7 cellular contexts compared by ENCODE assay signal in the genomic region with DNA sequence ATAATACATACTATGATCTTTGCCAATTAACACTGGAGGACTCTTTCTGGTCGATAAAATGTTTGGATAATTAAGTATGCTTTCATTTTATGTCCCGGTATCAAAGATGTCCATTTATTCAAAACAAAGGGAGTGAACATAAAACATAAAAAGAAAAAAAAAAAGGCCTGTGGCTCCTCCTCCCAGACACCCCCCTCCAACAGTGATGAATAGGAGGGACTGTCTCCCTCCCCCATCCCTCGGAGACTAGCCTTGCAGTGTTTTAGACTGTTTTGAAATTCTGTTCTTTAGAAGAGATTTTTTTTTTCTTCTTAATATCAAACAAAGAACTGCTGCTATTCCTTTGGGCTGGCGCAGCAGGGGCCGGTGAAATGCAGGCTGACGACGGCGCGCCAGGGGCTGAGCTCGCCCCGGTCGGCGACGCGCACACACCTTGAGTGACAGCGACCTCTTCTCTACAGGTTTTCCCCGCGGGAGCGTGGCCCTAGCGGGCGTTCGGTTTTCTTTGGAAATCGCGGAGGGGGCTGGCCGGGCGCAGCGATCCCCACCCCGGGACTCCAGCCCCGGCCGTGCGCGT. TPM values are rescaled to one million over a fixed set of nuclear protein-coding genes. Genes with fewer than 3 reads are reported as not detected.
DNase-seq lines count a peak whose midpoint lies in the region; ATAC-seq and TF ChIP-seq lines count a peak whose summit lies in the region.

A gene with protein sequence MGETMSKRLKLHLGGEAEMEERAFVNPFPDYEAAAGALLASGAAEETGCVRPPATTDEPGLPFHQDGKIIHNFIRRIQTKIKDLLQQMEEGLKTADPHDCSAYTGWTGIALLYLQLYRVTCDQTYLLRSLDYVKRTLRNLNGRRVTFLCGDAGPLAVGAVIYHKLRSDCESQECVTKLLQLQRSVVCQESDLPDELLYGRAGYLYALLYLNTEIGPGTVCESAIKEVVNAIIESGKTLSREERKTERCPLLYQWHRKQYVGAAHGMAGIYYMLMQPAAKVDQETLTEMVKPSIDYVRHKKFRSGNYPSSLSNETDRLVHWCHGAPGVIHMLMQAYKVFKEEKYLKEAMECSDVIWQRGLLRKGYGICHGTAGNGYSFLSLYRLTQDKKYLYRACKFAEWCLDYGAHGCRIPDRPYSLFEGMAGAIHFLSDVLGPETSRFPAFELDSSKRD (plus strand): TSS at position 235 of the 577 bp plus-strand sequence. CDS start 689 bp downstream, outside the sequence.

- H3K27me3 ChIP-seq in HAP-1 (ENCODE audit: low read depth) (no peaks in the 10 kb centered on the region), Loucy (ENCODE audit: insufficient read depth, low read length, poor library complexity, severe bottlenecking) (no peaks in the 10 kb centered on the region)
- no peaks in the 10 kb centered on the region for H3K27me3 ChIP-seq in effector memory CD4-positive, alpha-beta T cell (replicated peaks; ENCODE audit: control insufficient read depth, insufficient read depth, low read length, poor library complexity, severe bottlenecking)

- peak; percentile 21 to 70 for DNase-seq in HAP-1 (ENCODE audit: low spot score in 2 of 2)
- DNase-seq in T-helper 2 cell treated with Interferon-gamma antibody and Interleukin-4, amounts not matched to agents 5 μg/mL and 100 μg/mL, for 36 hours (ENCODE audit: low spot score): no peak
- DNase-seq in effector memory CD4-positive, alpha-beta T cell: peak in 1 of 3 donors; percentile 41
- peak in 1 of 2 experiments; percentile 27 for DNase-seq in mesothelial cell of epicardium (ENCODE audit: low spot score in 2 of 2, unreplicated experiment in 2 of 2)
- DNase-seq in stimulated activated naive CD8-positive, alpha-beta T cell treated with anti-CD3 and anti-CD28 coated beads, Interleukin-15, amount 100 ng/mL, for 72 hours: no peak

- no peaks in the 10 kb centered on the region for H3K9me3 Mint-ChIP-seq in T-helper 2 cell treated with Interferon-gamma antibody and Interleukin-4, amounts not matched to agents 5 μg/mL and 100 μg/mL, for 36 hours
- no peaks in the 10 kb centered on the region for H3K9me3 Mint-ChIP-seq in mesothelial cell of epicardium
- H3K9me3 Mint-ChIP-seq in stimulated activated naive CD8-positive, alpha-beta T cell treated with anti-CD3 and anti-CD28 coated beads, Interleukin-15, amount 100 ng/mL, for 72 hours: peaks cover 0 to 8% of the 10 kb centered on the region in 2 donors

- peak within 1 kb of the TSS; percentile 97 for H3K4me3 Mint-ChIP-seq in T-helper 2 cell treated with Interferon-gamma antibody and Interleukin-4, amounts not matched to agents 5 μg/mL and 100 μg/mL, for 36 hours
- H3K4me3 Mint-ChIP-seq in mesothelial cell of epicardium: peak within 1 kb of the TSS; percentile 90
- peak within 1 kb of the TSS; percentile 91 to 96 for H3K4me3 Mint-ChIP-seq in stimulated activated naive CD8-positive, alpha-beta T cell treated with anti-CD3 and anti-CD28 coated beads, Interleukin-15, amount 100 ng/mL, for 72 hours

- peak within 1 kb of the TSS; percentile 97 for H3K27ac Mint-ChIP-seq in T-helper 2 cell treated with Interferon-gamma antibody and Interleukin-4, amounts not matched to agents 5 μg/mL and 100 μg/mL, for 36 hours
- H3K27ac Mint-ChIP-seq in mesothelial cell of epicardium: peak within 1 kb of the TSS; percentile 99
- H3K27ac Mint-ChIP-seq in stimulated activated naive CD8-positive, alpha-beta T cell treated with anti-CD3 and anti-CD28 coated beads, Interleukin-15, amount 100 ng/mL, for 72 hours: peak within 1 kb of the TSS; percentile 96 to 99

- H2AFZ ChIP-seq in Loucy (ENCODE audit: low read length): peak within 1 kb of the TSS; percentile 98

- ATAC-seq in GM18499 (IDR thresholded peaks at IDR 0.05; ENCODE audit: insufficient read depth, unreplicated experiment): peak; percentile 29
- ATAC-seq in stimulated activated naive CD8-positive, alpha-beta T cell treated with anti-CD3 and anti-CD28 coated beads, Interleukin-15, amount 100 ng/mL, for 72 hours: peak; percentile 46

- H3K9me3 ChIP-seq in HAP-1 (no peaks in the 10 kb centered on the region), Loucy (ENCODE audit: insufficient read depth, low read depth, low read length) (no peaks in the 10 kb centered on the region)
- H3K9me3 ChIP-seq in effector memory CD4-positive, alpha-beta T cell (ENCODE audit: control insufficient read depth, low read length): no peaks in the 10 kb centered on the region

- H3K27ac ChIP-seq in effector memory CD4-positive, alpha-beta T cell (ENCODE audit: insufficient read depth, low read length, poor library complexity, severe bottlenecking): peak within 1 kb of the TSS; percentile 97

- peaks cover 7% of the 10 kb centered on the region for H3K36me3 Mint-ChIP-seq in T-helper 2 cell treated with Interferon-gamma antibody and Interleukin-4, amounts not matched to agents 5 μg/mL and 100 μg/mL, for 36 hours (ENCODE audit: low read depth)
- no peaks in the 10 kb centered on the region for H3K36me3 Mint-ChIP-seq in mesothelial cell of epicardium

- peak within 1 kb of the TSS; percentile 99 for H3K4me3 ChIP-seq in HAP-1
- peak within 1 kb of the TSS; percentile 96 for H3K4me3 ChIP-seq in Loucy (ENCODE audit: low read length, poor library complexity, severe bottlenecking)
- peak within 1 kb of the TSS; percentile 100 for H3K4me3 ChIP-seq in effector memory CD4-positive, alpha-beta T cell (ENCODE audit: insufficient read depth, low read depth, low read length, poor library complexity, severe bottlenecking)

- TF ChIP-seq CTCF in Loucy (conservative IDR thresholded peaks at IDR 0.05; ENCODE audit: low read length): no peak
- no peak for TF ChIP-seq CTCF in mesothelial cell of epicardium (IDR thresholded peaks at IDR 0.05; ENCODE audit: unreplicated experiment)

- peaks cover 5% of the 10 kb centered on the region for H3K36me3 ChIP-seq in HAP-1 (replicated peaks)
- H3K36me3 ChIP-seq in Loucy (ENCODE audit: insufficient read depth, low read length): no peaks in the 10 kb centered on the region
- no peaks in the 10 kb centered on the region for H3K36me3 ChIP-seq in effector memory CD4-positive, alpha-beta T cell (ENCODE audit: control insufficient read depth, insufficient read depth, low read length)

- H3K4me2 ChIP-seq in Loucy (ENCODE audit: low read depth, low read length, poor library complexity, severe bottlenecking): peak within 1 kb of the TSS; percentile 95

- in situ Hi-C loops in HAP-1 (cut with MboI; ENCODE audit: low sequenced_read_pairs): loop anchor here (10.0 kb wide), 1 partner anchor 740 kb away; a partner anchor contains a TSS

- no peaks in the 10 kb centered on the region for H4K20me1 ChIP-seq in Loucy (ENCODE audit: insufficient read depth, low read length, poor library complexity, severe bottlenecking)

- H3F3A ChIP-seq in Loucy (ENCODE audit: low read depth): no peaks in the 10 kb centered on the region

- H3K4me1 ChIP-seq in HAP-1 (peaks cover 6% of the 10 kb centered on the region), Loucy (ENCODE audit: insufficient read depth, low read length, poor library complexity, severe bottlenecking) (peaks cover 20% of the 10 kb centered on the region)
- H3K4me1 ChIP-seq in effector memory CD4-positive, alpha-beta T cell (ENCODE audit: control insufficient read depth, insufficient read depth, low read length, poor library complexity, severe bottlenecking): no peaks in the 10 kb centered on the region

- H3K4me1 Mint-ChIP-seq in T-helper 2 cell treated with Interferon-gamma antibody and Interleukin-4, amounts not matched to agents 5 μg/mL and 100 μg/mL, for 36 hours (ENCODE audit: low read depth): peaks cover 20% of the 10 kb centered on the region
- peaks cover 35% of the 10 kb centered on the region for H3K4me1 Mint-ChIP-seq in mesothelial cell of epicardium
- H3K4me1 Mint-ChIP-seq in stimulated activated naive CD8-positive, alpha-beta T cell treated with anti-CD3 and anti-CD28 coated beads, Interleukin-15, amount 100 ng/mL, for 72 hours: peaks cover 13% of the 10 kb centered on the region

- H3K79me2 ChIP-seq in Loucy (ENCODE audit: insufficient read depth, low read length): peaks cover 26% of the 10 kb centered on the region

- peak within 1 kb of the TSS; percentile 97 for H3K9ac ChIP-seq in Loucy (ENCODE audit: low read depth, low read length, poor library complexity, severe bottlenecking)

- no peaks in the 10 kb centered on the region for H3K9me2 ChIP-seq in Loucy (replicated peaks; ENCODE audit: low read depth, low read length)

- H3K27me3 Mint-ChIP-seq in T-helper 2 cell treated with Interferon-gamma antibody and Interleukin-4, amounts not matched to agents 5 μg/mL and 100 μg/mL, for 36 hours (ENCODE audit: low read depth): no peaks in the 10 kb centered on the region
- H3K27me3 Mint-ChIP-seq in mesothelial cell of epicardium (ENCODE audit: low read depth): peaks cover 12% of the 10 kb centered on the region
- no peaks in the 10 kb centered on the region for H3K27me3 Mint-ChIP-seq in stimulated activated naive CD8-positive, alpha-beta T cell treated with anti-CD3 and anti-CD28 coated beads, Interleukin-15, amount 100 ng/mL, for 72 hours

RNA-seq across cellular contexts. Expression of the gene that starts here (rescaled TPM):
- total RNA-seq in mesothelial cell of epicardium: 18.5 to 22.9 TPM (median 20.6 TPM) in 3 replicates

Comparison
In these comparisons a context has a peak if more than half of its experiments do, and no peak if none do; other contexts are left out.
1. DNase-seq: peak in HAP-1 (2 of 2); none in T-helper 2 cell treated with Interferon-gamma antibody and Interleukin-4, amounts not matched to agents 5 μg/mL and 100 μg/mL, for 36 hours (single experiment) and stimulated activated naive CD8-positive, alpha-beta T cell treated with anti-CD3 and anti-CD28 coated beads, Interleukin-15, amount 100 ng/mL, for 72 hours (0 of 2).
2. Peak in every context shown above with its lines, with median percentiles within 50 percentile points of each other: H3K4me3 ChIP-seq, H3K27ac Mint-ChIP-seq and H3K4me3 Mint-ChIP-seq.